In genomic region chr7:137169282-137169698, GRCh38 we compare ENCODE assay signal across 8 cellular contexts.
DNase-seq lines count a peak whose midpoint lies in the region; ATAC-seq, FAIRE-seq and TF ChIP-seq lines count a peak whose summit lies in the region.

No MANE protein-coding gene starts in this region.

- H3K9ac ChIP-seq in PC-3 (ENCODE audit: low read length) (no peak overlapping the region), endothelial cell of umbilical vein (replicated peaks; ENCODE audit: extremely low read depth, insufficient read depth, low read length) (no peak overlapping the region)

- H3K4me3 ChIP-seq in Jurkat, Clone E6-1 (ENCODE audit: low read length) = no peak overlapping the region
- H3K4me3 ChIP-seq in PC-3 (ENCODE audit: low read length) (no peak overlapping the region), endothelial cell of umbilical vein (replicated peaks in 1 of 3; ENCODE audit: insufficient read depth in 1 of 3, low read depth in 1 of 3, low read length in 3 of 3) (no peak overlapping the region)

- TF ChIP-seq CTCF in PC-3 (conservative IDR thresholded peaks at IDR 0.05; ENCODE audit: low read depth, low read length) (peak; percentile 71), endothelial cell of umbilical vein (IDR thresholded peaks at IDR 0.05; ENCODE audit: extremely low read depth in 1 of 2, insufficient read depth in 1 of 2, low read depth in 1 of 2, low read length in 2 of 2) (peak; percentile 46 to 49)

- CTCF ChIA-PET in PC-3 (lab: Charles Lee) = interaction anchor here (0.6 to 0.8 kb wide), 2 partner anchors 285 to 434 kb away, joined by 3 to 5 read pairs; no protein-coding TSS in a partner anchor
- CTCF ChIA-PET in endothelial cell of umbilical vein (lab: Charles Lee) = interaction anchor here (0.6 to 2.7 kb wide), 9 partner anchors 281 to 462 kb away, joined by 3 to 53 read pairs (median 3); no protein-coding TSS in a partner anchor

- H4K20me1 ChIP-seq in PC-3 (ENCODE audit: low read length) (no peaks in the 10 kb centered on the region), endothelial cell of umbilical vein (replicated peaks; ENCODE audit: control insufficient read depth, extremely low read depth, insufficient read depth, low read length) (no peaks in the 10 kb centered on the region)

- FAIRE-seq in endothelial cell of umbilical vein (lab: Jason Lieb, UNC) = no peak

- TF ChIP-seq POLR2A in endothelial cell of umbilical vein (IDR thresholded peaks at IDR 0.05; ENCODE audit: low read depth, low read length) = no peak

- intact Hi-C loops in PC-3 (cut with micrococcal nuclease) = loop anchor here (1.0 to 5.0 kb wide), 2 partner anchors 212 to 285 kb away; no protein-coding TSS in a partner anchor
- intact Hi-C loops in endothelial cell of umbilical vein (cut with micrococcal nuclease) = loop anchor here (2.0 to 10.0 kb wide), 2 partner anchors 286 to 456 kb away; no protein-coding TSS in a partner anchor

- dilution Hi-C loops in endothelial cell of umbilical vein (cut with MboI; ENCODE audit: extremely low pct_ligation_motif_present, low sequenced_read_pairs) = no loop called here

- H2AFZ ChIP-seq in PC-3 (ENCODE audit: low read length) (no peak overlapping the region), endothelial cell of umbilical vein (ENCODE audit: low read depth, low read length) (no peak overlapping the region)

- H3K79me2 ChIP-seq in PC-3 (ENCODE audit: low read length) (no peaks in the 10 kb centered on the region), endothelial cell of umbilical vein (ENCODE audit: control insufficient read depth, insufficient read depth, low read length) (no peaks in the 10 kb centered on the region)

- no peaks in the 10 kb centered on the region for H3K9me3 ChIP-seq in PC-3 (ENCODE audit: low read length)
- H3K9me3 ChIP-seq in endothelial cell of umbilical vein (replicated peaks; ENCODE audit: control insufficient read depth, insufficient read depth, low read length) = no peaks in the 10 kb centered on the region

- BruUV-seq in PC-3 (replicated peaks; lab: Mats Ljungman, UMichigan) = no TSS peak
- no TSS peak for BruUV-seq in endothelial cell of umbilical vein (replicated peaks; lab: Mats Ljungman, UMichigan)

- peak; percentile 75 for DNase-seq in AG20443 (ENCODE audit: low spot score)
- DNase-seq in Jurkat, Clone E6-1 (ENCODE audit: low read depth, low spot score) = peak; percentile 17
- peak; percentile 68 for DNase-seq in PC-3
- peak; percentile 53 for DNase-seq in endothelial cell of umbilical vein (ENCODE audit: low read depth, low spot score)
- peak; percentile 20 for DNase-seq in middle frontal gyrus (ENCODE audit: extremely low spot score, low spot score)
- no peak for DNase-seq in stimulated activated CD4-positive, alpha-beta T cell treated with anti-CD3 and anti-CD28 coated beads, Interleukin-2, amount 100 ng/mL, for 24 hours

- POLR2A ChIA-PET in PC-3 (lab: Charles Lee; ENCODE audit: unreplicated experiment) = no interaction called here
- POLR2A ChIA-PET in endothelial cell of umbilical vein (lab: Charles Lee) = no interaction called here

- no peaks in the 10 kb centered on the region for H3K36me3 ChIP-seq in PC-3 (ENCODE audit: low read depth, low read length)
- H3K36me3 ChIP-seq in endothelial cell of umbilical vein (ENCODE audit: control insufficient read depth in 2 of 2, extremely low read depth in 1 of 2, insufficient read depth in 2 of 2, low read length in 2 of 2) = no peaks in the 10 kb centered on the region

- H3K27me3 ChIP-seq in PC-3 (ENCODE audit: low read length) = no peaks in the 10 kb centered on the region
- H3K27me3 ChIP-seq in endothelial cell of umbilical vein (ENCODE audit: control insufficient read depth in 2 of 2, insufficient read depth in 2 of 2, low read length in 2 of 2) = no peaks in the 10 kb centered on the region

- ATAC-seq in PC-3 = peak; percentile 75
- ATAC-seq in GM18511 (IDR thresholded peaks at IDR 0.05; ENCODE audit: unreplicated experiment) = no peak
- ATAC-seq in GM21825 (IDR thresholded peaks at IDR 0.05; ENCODE audit: unreplicated experiment) = no peak

- H3K4me1 ChIP-seq in PC-3 (ENCODE audit: insufficient read depth, low read length) (no peaks in the 10 kb centered on the region), endothelial cell of umbilical vein (ENCODE audit: control insufficient read depth, extremely low read depth, insufficient read depth, low read length) (no peaks in the 10 kb centered on the region)

- no peaks in the 10 kb centered on the region for H3F3A ChIP-seq in PC-3 (ENCODE audit: low read length, unreplicated experiment)

- no peak overlapping the region for H3K4me2 ChIP-seq in PC-3 (ENCODE audit: low read length)
- no peak overlapping the region for H3K4me2 ChIP-seq in endothelial cell of umbilical vein (ENCODE audit: insufficient read depth, low read length)

- H3K9me1 ChIP-seq in endothelial cell of umbilical vein (replicated peaks; ENCODE audit: control insufficient read depth, extremely low read depth, insufficient read depth, low read length) = no peaks in the 10 kb centered on the region

- no peak overlapping the region for H3K27ac ChIP-seq in PC-3 (ENCODE audit: low read length)
- H3K27ac ChIP-seq in endothelial cell of umbilical vein (ENCODE audit: insufficient read depth, low read depth, low read length) = no peak overlapping the region

- no peaks in the 10 kb centered on the region for H3K9me2 ChIP-seq in PC-3 (replicated peaks; ENCODE audit: low read length)

TF ChIP-seq in endothelial cell of umbilical vein, 7 proteins besides CTCF, POLR2A, EP300 and RAD21:
- no peak for TF ChIP-seq EZH2 (IDR thresholded peaks at IDR 0.05; ENCODE audit: borderline replicate concordance, low read depth, low read length, severe bottlenecking)
- no peak for TF ChIP-seq FOS (IDR thresholded peaks at IDR 0.05; ENCODE audit: borderline replicate concordance, insufficient read depth, low read length)
- no peak for TF ChIP-seq JUN (IDR thresholded peaks at IDR 0.05; ENCODE audit: borderline replicate concordance, insufficient read depth, insufficient read length, low read depth)
- TF ChIP-seq MAX (IDR thresholded peaks at IDR 0.05; ENCODE audit: insufficient read depth, insufficient read length) = no peak
- no peak for TF ChIP-seq MYC (IDR thresholded peaks at IDR 0.05; ENCODE audit: low read depth, low read length)
- TF ChIP-seq GATA2 (IDR thresholded peaks at IDR 0.05; ENCODE audit: insufficient read depth, insufficient read length, low read depth, low read length) = no peak
- TF ChIP-seq POLR2AphosphoS5 (IDR thresholded peaks at IDR 0.05; ENCODE audit: insufficient read depth, low read depth, low read length) = no peak

Comparison
In these comparisons a context has a peak if more than half of its experiments do, and no peak if none do; other contexts are left out.
1. DNase-seq: peak in AG20443 (single experiment), Jurkat, Clone E6-1 (single experiment), PC-3 (single experiment), endothelial cell of umbilical vein (single experiment) and middle frontal gyrus (single experiment); none in stimulated activated CD4-positive, alpha-beta T cell treated with anti-CD3 and anti-CD28 coated beads, Interleukin-2, amount 100 ng/mL, for 24 hours (0 of 2).